In genomic region chr7:79298145-79298760, GRCh38 we compare ENCODE assay signal across 9 cellular contexts.
DNase-seq lines count a peak whose midpoint lies in the region; ATAC-seq, FAIRE-seq and TF ChIP-seq lines count a peak whose summit lies in the region.
"Had no signal": no experiment of that assay in that cellular context is flagged by ENCODE, and none has a peak within 500 bp of the region (broad histone marks: within the 10 kb centered on the region; RNA-seq: fewer than 3 reads in every experiment).

No MANE protein-coding gene starts in this region.

- no peak overlapping the region for H3K9ac ChIP-seq in colonic mucosa (ENCODE audit: low read depth in 2 of 2, low read length in 2 of 2)

- H3K36me3 Mint-ChIP-seq in activated T-helper 17 cell treated with anti-CD3 and anti-CD28 coated beads, Interleukin-2, amount 50 U/mL, for 72 hours (ENCODE audit: low read depth), result no peaks in the 10 kb centered on the region

- no peak overlapping the region for H3K27ac ChIP-seq in colonic mucosa

- peaks cover 13% of the 10 kb centered on the region for H3K9me3 Mint-ChIP-seq in activated T-helper 17 cell treated with anti-CD3 and anti-CD28 coated beads, Interleukin-2, amount 50 U/mL, for 72 hours

- no peaks in the 10 kb centered on the region for H3K27me3 Mint-ChIP-seq in activated T-helper 17 cell treated with anti-CD3 and anti-CD28 coated beads, Interleukin-2, amount 50 U/mL, for 72 hours
- H3K27me3 Mint-ChIP-seq: activated B cell treated with CpG ODN at 0.5 μM for 24 hours had no signal

- H3K4me1 ChIP-seq in colonic mucosa, result no peaks in the 10 kb centered on the region
- no peaks in the 10 kb centered on the region for H3K4me1 ChIP-seq in mucosa of descending colon (ENCODE audit: low read depth)

- H3K36me3 ChIP-seq in colonic mucosa, result no peaks in the 10 kb centered on the region
- H3K36me3 ChIP-seq in mucosa of descending colon (ENCODE audit: low read depth), result no peaks in the 10 kb centered on the region

- H3K4me1 Mint-ChIP-seq in activated T-helper 17 cell treated with anti-CD3 and anti-CD28 coated beads, Interleukin-2, amount 50 U/mL, for 72 hours, result no peaks in the 10 kb centered on the region
- H3K4me1 Mint-ChIP-seq: activated B cell treated with CpG ODN at 0.5 μM for 24 hours had no signal

- no peak overlapping the region for H3K27ac Mint-ChIP-seq in activated T-helper 17 cell treated with anti-CD3 and anti-CD28 coated beads, Interleukin-2, amount 50 U/mL, for 72 hours
- H3K27ac Mint-ChIP-seq: activated B cell treated with CpG ODN at 0.5 μM for 24 hours had no signal

- no peaks in the 10 kb centered on the region for H3K27me3 ChIP-seq in colonic mucosa

- H3K4me3 ChIP-seq in colonic mucosa, result no peak overlapping the region
- no peak overlapping the region for H3K4me3 ChIP-seq in mucosa of descending colon

- H3K4me3 Mint-ChIP-seq in activated T-helper 17 cell treated with anti-CD3 and anti-CD28 coated beads, Interleukin-2, amount 50 U/mL, for 72 hours, result no peak overlapping the region
- H3K4me3 Mint-ChIP-seq: activated B cell treated with CpG ODN at 0.5 μM for 24 hours had no signal

- TF ChIP-seq CTCF in D721Med (IDR thresholded peaks at IDR 0.05; ENCODE audit: insufficient read depth, missing control alignments), result peak; percentile 79
- peak; percentile 64 for TF ChIP-seq CTCF in colonic mucosa (IDR thresholded peaks at IDR 0.05)
- peak; percentile 63 for TF ChIP-seq CTCF in mucosa of descending colon (IDR thresholded peaks at IDR 0.05)

- ATAC-seq in GM21529 (IDR thresholded peaks at IDR 0.05; ENCODE audit: unreplicated experiment), result peak; percentile 72
- no peak for ATAC-seq in mucosa of descending colon
- ATAC-seq in activated T-helper 17 cell treated with anti-CD3 and anti-CD28 coated beads, Interleukin-2, amount 50 U/mL, for 72 hours (replicated peaks), result no peak
- ATAC-seq in HG03521 (IDR thresholded peaks at IDR 0.05; ENCODE audit: unreplicated experiment), result no peak

- intact Hi-C loops in colonic mucosa (cut with DNase I) (loop anchor here (10.0 kb wide), 1 partner anchor 727 kb away; no protein-coding TSS in a partner anchor), mucosa of descending colon (cut with DNase I, micrococcal nuclease) (no loop called here)

- FAIRE-seq in D721Med (lab: Jason Lieb, UNC), result peak; percentile 44

- no peak for DNase-seq in D721Med (ENCODE audit: insufficient read length, low spot score)
- DNase-seq in NCI-H774 (lab: John Stamatoyannopoulos, UW), result peak; percentile 49
- peak; percentile 26 for DNase-seq in colonic mucosa
- DNase-seq in mucosa of descending colon, result peak in 1 of 3 donors; percentile 59
- DNase-seq in activated CD8-positive, alpha-beta memory T cell treated with anti-CD3 and anti-CD28 coated beads, Interleukin-2, amount 50 U/mL, for 48 hours, result no peak
- DNase-seq: activated B cell treated with CpG ODN at 0.5 μM for 24 hours had no signal

- H3K9me3 ChIP-seq in colonic mucosa, result no peaks in the 10 kb centered on the region
- no peaks in the 10 kb centered on the region for H3K9me3 ChIP-seq in mucosa of descending colon

Comparison
In these comparisons a context has a peak if more than half of its experiments do, and no peak if none do; other contexts are left out.
1. DNase-seq: peak in NCI-H774 (single experiment) and colonic mucosa (single experiment); none in D721Med (single experiment) and activated CD8-positive, alpha-beta memory T cell treated with anti-CD3 and anti-CD28 coated beads, Interleukin-2, amount 50 U/mL, for 48 hours (single experiment).
2. Peak in every context shown above with its lines, with median percentiles within 50 percentile points of each other: CTCF ChIP-seq.